8 cellular contexts compared by ENCODE assay signal in the genomic region with DNA sequence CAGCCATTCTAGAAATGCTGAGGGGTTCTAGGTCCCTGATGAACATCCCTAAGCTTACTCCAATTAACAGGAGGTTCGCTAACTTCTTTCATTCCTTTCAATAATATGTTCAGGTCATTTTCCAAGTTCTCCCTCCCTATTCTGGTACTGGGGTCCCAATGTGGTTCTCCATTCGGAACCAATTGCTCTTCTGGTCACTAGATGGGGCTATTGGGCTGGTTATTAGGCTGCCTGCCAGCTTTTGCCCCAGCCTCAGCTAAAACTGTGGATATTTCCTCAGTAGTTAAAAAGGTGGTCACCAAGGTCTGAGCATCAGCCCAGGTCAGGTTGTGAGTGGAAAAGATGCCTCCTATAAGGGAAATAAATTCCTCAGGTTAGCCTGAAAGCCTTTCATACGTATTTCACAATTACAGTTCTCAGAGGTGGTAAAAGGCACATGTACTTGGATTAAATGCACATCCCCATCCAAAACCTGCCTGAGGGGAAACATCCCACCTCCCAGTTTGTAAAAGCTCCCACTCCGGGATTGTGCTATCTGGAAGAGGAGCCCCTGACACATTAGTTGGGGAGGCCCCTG.
A peak's percentile ranks its signal among the peaks of the same experiment; 100 is the strongest.
DNase-seq lines count a peak whose midpoint lies in the region; TF ChIP-seq lines count a peak whose summit lies in the region.

No MANE protein-coding gene starts in this region.

- H3K56ac ChIP-seq in mesendoderm (ENCODE audit: low read length) = no peak overlapping the region

- H3K23ac ChIP-seq in mesendoderm (ENCODE audit: low read length) = no peak overlapping the region

- no peak overlapping the region for H3K18ac ChIP-seq in mesendoderm (ENCODE audit: low read length)

- WGBS in GM23248 (ENCODE audit: low coverage in 1 of 2, low lambda C conversion rate in 2 of 2, missing lambda C conversion rate in 2 of 2), 2 experiments = 3 to 4% methylated on average over 4 of the region's 4 CpGs
- WGBS in mesendoderm (ENCODE audit: extremely low coverage, insufficient coverage, low lambda C conversion rate) = no CpG with 5 or more reads among the region's 4 CpGs
- 35 to 48% methylated on average over 3 of the region's 4 CpGs for WGBS in esophagus squamous epithelium, 2 donors

- intact Hi-C loops in esophagus squamous epithelium (cut with DNase I) = no loop called here

- H3K9ac ChIP-seq in GM23248 (no peak overlapping the region), mesendoderm (ENCODE audit: low read length) (no peak overlapping the region)

- no peak overlapping the region for H2BK15ac ChIP-seq in mesendoderm (replicated peaks; ENCODE audit: low read depth)

- H3K9me2 ChIP-seq in GM23248 (ENCODE audit: insufficient read depth) = no peaks in the 10 kb centered on the region

- TF ChIP-seq CTCF in cardiac fibroblast (IDR thresholded peaks at IDR 0.05; ENCODE audit: low read depth, low read length) (peak; percentile 56), esophagus squamous epithelium (IDR thresholded peaks at IDR 0.05) (peak in 2 of 6 experiments; percentile 11 to 15)

- no peak overlapping the region for H3K4me2 ChIP-seq in GM23248 (ENCODE audit: unreplicated experiment)
- H3K4me2 ChIP-seq in mesendoderm (ENCODE audit: low read length) = no peak overlapping the region

- no peak overlapping the region for H2BK120ac ChIP-seq in mesendoderm (ENCODE audit: low read depth, low read length)

- no peak overlapping the region for H3K27ac ChIP-seq in GM23248
- no peak overlapping the region for H3K27ac ChIP-seq in mesendoderm (ENCODE audit: low read depth, low read length)
- no peak overlapping the region for H3K27ac ChIP-seq in esophagus squamous epithelium

- TF ChIP-seq POLR2A in esophagus squamous epithelium (IDR thresholded peaks at IDR 0.05) = no peak

- H3K79me1 ChIP-seq in mesendoderm (ENCODE audit: low read length) = no peaks in the 10 kb centered on the region

- DNase-seq in NCI-H510A treated with DMSO at 0.1 percent for 48 hours (lab: John Stamatoyannopoulos, UW) = peak; percentile 1
- DNase-seq in NCI-H510A (lab: John Stamatoyannopoulos, UW) = no peak
- peak; percentile 57 for DNase-seq in GM23248
- peak; percentile 24 for DNase-seq in M059J (ENCODE audit: low read depth)
- DNase-seq in cardiac fibroblast (ENCODE audit: low read depth in 2 of 2) = peak; percentile 36 to 43
- peak; percentile 56 for DNase-seq in mesendoderm
- no peak for DNase-seq in activated naive CD4-positive, alpha-beta T cell (lab: John Stamatoyannopoulos, UW)
- DNase-seq in esophagus squamous epithelium (lab: John Stamatoyannopoulos, UW) = no peak

- no peak overlapping the region for H2AK5ac ChIP-seq in mesendoderm (ENCODE audit: low read length)

- no peaks in the 10 kb centered on the region; the same call in 1 of the 2 replicates for H3K27me3 ChIP-seq in GM23248 (replicated peaks; ENCODE audit: insufficient read depth)
- no peaks in the 10 kb centered on the region for H3K27me3 ChIP-seq in mesendoderm (ENCODE audit: insufficient read depth, low read length, poor library complexity)
- no peaks in the 10 kb centered on the region for H3K27me3 ChIP-seq in esophagus squamous epithelium

- H3K4ac ChIP-seq in mesendoderm (ENCODE audit: low read depth, low read length) = no peak overlapping the region

- no peak overlapping the region for H4K5ac ChIP-seq in mesendoderm (ENCODE audit: low read length)

- H3K4me3 ChIP-seq in GM23248 (no peak overlapping the region), cardiac fibroblast (replicated peaks in 1 of 2; ENCODE audit: low read depth in 2 of 2, low read length in 2 of 2) (no peak overlapping the region), mesendoderm (ENCODE audit: low read length) (no peak overlapping the region), esophagus squamous epithelium (no peak overlapping the region)

- H3K9me3 ChIP-seq in GM23248 (ENCODE audit: low read depth) (no peaks in the 10 kb centered on the region), esophagus squamous epithelium (no peaks in the 10 kb centered on the region)

- no peak overlapping the region for H2AFZ ChIP-seq in GM23248

- no peaks in the 10 kb centered on the region for H4K20me1 ChIP-seq in GM23248 (ENCODE audit: insufficient read depth)

- no peak overlapping the region for H4K8ac ChIP-seq in mesendoderm (ENCODE audit: low read depth, low read length)

- H3F3A ChIP-seq in GM23248 (ENCODE audit: insufficient read depth) = no peaks in the 10 kb centered on the region

- no peak overlapping the region for H2BK5ac ChIP-seq in mesendoderm (ENCODE audit: low read length)

- in situ Hi-C loops in GM23248 (cut with MboI) = no loop called here

- H3K4me1 ChIP-seq in GM23248 (ENCODE audit: insufficient read depth) = no peaks in the 10 kb centered on the region
- H3K4me1 ChIP-seq in mesendoderm (ENCODE audit: control insufficient read depth, low read depth, low read length) = no peaks in the 10 kb centered on the region
- no peaks in the 10 kb centered on the region for H3K4me1 ChIP-seq in esophagus squamous epithelium

- H3K79me2 ChIP-seq in GM23248 (ENCODE audit: insufficient read depth) (no peaks in the 10 kb centered on the region), mesendoderm (ENCODE audit: control insufficient read depth, insufficient read depth, low read length) (no peaks in the 10 kb centered on the region)

- H3K36me3 ChIP-seq in GM23248 (ENCODE audit: low read depth) = no peaks in the 10 kb centered on the region
- H3K36me3 ChIP-seq in mesendoderm (ENCODE audit: control insufficient read depth, insufficient read depth, low read length) = no peaks in the 10 kb centered on the region
- no peaks in the 10 kb centered on the region for H3K36me3 ChIP-seq in esophagus squamous epithelium

Comparison
In these comparisons a context has a peak if more than half of its experiments do, and no peak if none do; other contexts are left out.
1. DNase-seq: peak in NCI-H510A treated with DMSO at 0.1 percent for 48 hours (single experiment), GM23248 (single experiment), M059J (single experiment), cardiac fibroblast (2 of 2) and mesendoderm (single experiment); none in NCI-H510A (single experiment), activated naive CD4-positive, alpha-beta T cell (0 of 4) and esophagus squamous epithelium (single experiment).